In the genomic region with DNA sequence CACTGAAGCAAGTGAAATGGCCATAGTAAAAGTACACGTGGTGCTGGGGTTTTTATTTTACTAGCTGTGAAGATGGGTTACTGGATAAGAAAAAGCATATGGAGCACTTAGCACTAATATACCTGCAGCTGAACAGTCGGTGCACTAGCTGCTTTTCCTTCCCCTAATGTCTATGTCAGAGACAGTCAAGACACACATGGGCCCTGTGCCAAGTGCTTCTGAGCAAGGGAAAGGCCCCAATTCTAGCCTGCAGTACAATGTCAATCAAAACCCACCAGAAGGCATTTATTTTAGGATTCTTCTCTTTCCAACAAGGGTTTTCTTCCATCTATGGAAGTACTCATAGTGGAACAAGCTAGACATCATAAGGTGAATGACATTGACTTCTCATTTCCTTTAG, we compare ENCODE assay signal across 20 cellular contexts.
"Had no signal": no experiment of that assay in that cellular context is flagged by ENCODE, and none has a peak within 500 bp of the region (broad histone marks: within the 10 kb centered on the region; RNA-seq: fewer than 3 reads in every experiment).

No MANE protein-coding gene starts in this region.

- ATAC-seq: esophagus mucosa, gastrocnemius medialis, heart left ventricle, natural killer cell, pancreas, sciatic nerve had no signal

- DNase-seq: colonic mucosa; effector CD8-positive, alpha-beta T cell; endodermal cell; foreskin fibroblast; gastrocnemius medialis; heart left ventricle; kidney; natural killer cell; occipital lobe; pancreas; stimulated activated CD4-positive, alpha-beta T cell treated with anti-CD3 and anti-CD28 coated beads, Interleukin-12 subunit alpha, Interleukin-12 subunit beta, amount 100 ng/mL, for 4 hours; stimulated activated CD4-positive, alpha-beta T cell treated with anti-CD3 and anti-CD28 coated beads, Interleukin-1b, Interleukin-23, amount 100 ng/mL, for 48 hours; stimulated activated CD4-positive, alpha-beta T cell treated with anti-CD3 and anti-CD28 coated beads, Interleukin-4, amount 100 ng/mL, for 1 hour; stimulated activated CD8-positive, alpha-beta memory T cell treated with anti-CD3 and anti-CD28 coated beads, Interleukin-4, amount 100 ng/mL, for 48 hours; stimulated activated naive CD4-positive, alpha-beta T cell; stomach; testis; upper lobe of left lung had no signal
